34 cellular contexts compared by ENCODE assay signal in the genomic region with DNA sequence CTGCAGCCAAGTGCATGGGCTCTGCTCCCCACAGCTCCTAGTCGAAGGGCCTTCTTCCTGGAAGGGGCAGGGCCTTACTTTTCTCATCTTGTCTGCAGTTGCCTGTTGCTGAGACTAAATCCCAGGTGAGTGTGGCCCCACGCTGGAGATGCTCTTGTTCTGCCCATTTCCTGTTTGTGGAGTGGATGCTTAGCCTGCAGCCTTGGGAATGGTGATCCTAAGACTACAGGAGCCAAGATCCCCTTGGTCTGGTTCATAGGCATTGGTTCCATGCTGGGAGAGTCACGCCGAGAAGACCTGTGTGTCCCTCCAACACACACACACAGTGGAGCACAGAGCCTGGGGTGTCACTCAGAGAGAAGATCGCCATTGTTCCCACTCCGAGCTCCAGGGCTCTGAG. TPM values are rescaled to one million over a fixed set of nuclear protein-coding genes. Genes with fewer than 3 reads are reported as not detected.
"Had no signal": no experiment of that assay in that cellular context is flagged by ENCODE, and none has a peak within 500 bp of the region (broad histone marks: within the 10 kb centered on the region; RNA-seq: fewer than 3 reads in every experiment).

No MANE protein-coding gene starts in this region.

- H2AFZ ChIP-seq: hepatocyte, neural progenitor cell had no signal

- H3K27me3 Mint-ChIP-seq: stimulated activated naive CD8-positive, alpha-beta T cell treated with anti-CD3 and anti-CD28 coated beads, Interleukin-15, amount 100 ng/mL, for 72 hours had no signal

- H3K4me2 ChIP-seq: hepatocyte, neural progenitor cell, smooth muscle cell had no signal

- H3K4me1 Mint-ChIP-seq: nephron had no signal

- H3K27me3 ChIP-seq: hepatocyte, neural progenitor cell, right atrium auricular region had no signal

- H3K36me3 Mint-ChIP-seq: neural progenitor cell had no signal

- H3K9me3 ChIP-seq: esophagus muscularis mucosa, prostate gland, right atrium auricular region, transverse colon had no signal

- DNase-seq: dermis blood vessel endothelial cell; foreskin keratinocyte; heart left ventricle; kidney; mesendoderm; midbrain; naive thymus-derived CD4-positive, alpha-beta T cell; nucleus accumbens; stimulated activated CD4-positive, alpha-beta T cell treated with anti-CD3 and anti-CD28 coated beads, Interleukin-12 subunit alpha, Interleukin-12 subunit beta, amount 100 ng/mL, for 4 hours; stimulated activated CD4-positive, alpha-beta T cell treated with anti-CD3 and anti-CD28 coated beads, Interleukin-1b, Interleukin-23, amount 100 ng/mL, for 48 hours; stimulated activated CD4-positive, alpha-beta T cell treated with anti-CD3 and anti-CD28 coated beads, Interleukin-4, amount 100 ng/mL, for 1 hour; stimulated activated CD8-positive, alpha-beta memory T cell treated with anti-CD3 and anti-CD28 coated beads, Interleukin-4, amount 100 ng/mL, for 48 hours; stimulated activated naive CD4-positive, alpha-beta T cell; stimulated activated naive CD8-positive, alpha-beta T cell treated with anti-CD3 and anti-CD28 coated beads, Interleukin-15, amount 100 ng/mL, for 72 hours; transverse colon had no signal

- H3K27ac ChIP-seq: coronary artery, epithelial cell of prostate, esophagus muscularis mucosa, foreskin keratinocyte, gastroesophageal sphincter, heart left ventricle, hepatocyte, neural progenitor cell, prostate gland, right atrium auricular region, suprapubic skin, transverse colon had no signal

- H3K4me3 ChIP-seq: coronary artery, esophagus muscularis mucosa, gastroesophageal sphincter, heart left ventricle, hepatocyte, neural progenitor cell, prostate gland, right atrium auricular region, smooth muscle cell, suprapubic skin, transverse colon had no signal

- H3K4me1 ChIP-seq: gastroesophageal sphincter, heart left ventricle, prostate gland, right atrium auricular region, suprapubic skin, transverse colon had no signal

- H3K9ac ChIP-seq: neural progenitor cell had no signal

- H3K27ac Mint-ChIP-seq: nephron, neural progenitor cell had no signal

- ATAC-seq: foreskin keratinocyte; gastroesophageal sphincter; heart left ventricle; left lobe of liver; naive thymus-derived CD4-positive, alpha-beta T cell; sciatic nerve; stimulated activated naive CD8-positive, alpha-beta T cell treated with anti-CD3 and anti-CD28 coated beads, Interleukin-15, amount 100 ng/mL, for 72 hours had no signal

- H3K4me3 Mint-ChIP-seq: nephron; neural progenitor cell; stimulated activated naive CD8-positive, alpha-beta T cell treated with anti-CD3 and anti-CD28 coated beads, Interleukin-15, amount 100 ng/mL, for 72 hours had no signal

- H3K36me3 ChIP-seq: esophagus muscularis mucosa, gastroesophageal sphincter, heart left ventricle, neural progenitor cell, prostate gland, right atrium auricular region, suprapubic skin, transverse colon had no signal

- H3K79me2 ChIP-seq: hepatocyte had no signal

RNA-seq across cellular contexts. Expression of gene CFAP97D2, which starts 23.5 kb away (rescaled TPM):
- total RNA-seq: dermis blood vessel endothelial cell, esophagus muscularis mucosa, fibroblast of lung, foreskin keratinocyte, gastroesophageal sphincter, heart left ventricle, hepatocyte, kidney, left lobe of liver, liver, lung microvascular endothelial cell, mucosa of gallbladder, osteocyte, right atrium auricular region, sciatic nerve, smooth muscle cell, suprapubic skin, transverse colon, ureter had no signal
- polyA plus RNA-seq: fibroblast of lung, foreskin keratinocyte, heart left ventricle, hepatocyte, liver, smooth muscle cell had no signal
